ENCODE assay signal across 25 cellular contexts in the genomic region with DNA sequence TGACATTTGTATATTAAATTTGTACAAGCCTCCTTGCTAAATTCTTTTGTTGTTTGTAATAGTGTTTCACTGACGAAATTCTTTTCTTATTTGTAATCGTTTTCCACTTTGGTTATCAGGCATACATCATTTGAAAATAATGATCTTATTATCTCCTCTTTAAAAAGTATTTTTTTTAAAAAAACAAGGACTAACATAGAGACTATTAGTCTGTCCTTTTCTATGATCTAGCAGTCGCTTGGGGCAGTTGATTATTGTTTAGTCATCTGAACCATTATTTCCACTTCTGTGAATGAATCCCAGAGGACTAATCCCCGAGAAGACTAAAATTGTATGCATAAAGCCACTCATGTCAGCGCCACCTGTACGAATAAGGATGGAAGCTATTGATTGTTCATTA. TPM values are rescaled to one million over a fixed set of nuclear protein-coding genes. Genes with fewer than 3 reads are reported as not detected.
"Had no signal": no experiment of that assay in that cellular context is flagged by ENCODE, and none has a peak within 500 bp of the region (broad histone marks: within the 10 kb centered on the region; RNA-seq: fewer than 3 reads in every experiment).

No MANE protein-coding gene starts in this region.

- H3K36me3 Mint-ChIP-seq: activated naive CD4-positive, alpha-beta T cell treated with anti-CD3 and anti-CD28 coated beads, Interleukin-2, amount 50 U/mL, for 72 hours; immature natural killer cell; memory B cell had no signal

- ATAC-seq: activated CD8-positive, alpha-beta T cell treated with anti-CD3 and anti-CD28 coated beads for 36 hours; activated naive CD4-positive, alpha-beta T cell treated with anti-CD3 and anti-CD28 coated beads, Interleukin-2, amount 50 U/mL, for 72 hours; mucosa of descending colon; right cardiac atrium; stimulated activated naive CD8-positive, alpha-beta T cell treated with anti-CD3 and anti-CD28 coated beads, Interleukin-15, Interleukin-2, amounts not matched to agents 100 U/mL and 50 U/mL, for 24 hours had no signal

- H3K4me3 Mint-ChIP-seq: activated CD4-positive, alpha-beta T cell treated with anti-CD3 and anti-CD28 coated beads, Interleukin-2, amount 10 ng/mL, durations not matched to agents 7 days and 5 days; activated CD8-positive, alpha-beta T cell treated with anti-CD3 and anti-CD28 coated beads for 36 hours; immature natural killer cell; memory B cell; nephron progenitor cell had no signal

- H3K27ac Mint-ChIP-seq: activated CD4-positive, alpha-beta T cell treated with anti-CD3 and anti-CD28 coated beads, Interleukin-2, amount 10 ng/mL, durations not matched to agents 7 days and 5 days; activated CD8-positive, alpha-beta T cell treated with anti-CD3 and anti-CD28 coated beads for 36 hours; immature natural killer cell; memory B cell; nephron progenitor cell had no signal

- H3K4me3 ChIP-seq: adrenal gland, ascending aorta, mucosa of descending colon, upper lobe of left lung had no signal

- H3K4me1 Mint-ChIP-seq: activated CD4-positive, alpha-beta T cell treated with anti-CD3 and anti-CD28 coated beads, Interleukin-2, amount 10 ng/mL, durations not matched to agents 7 days and 5 days; immature natural killer cell had no signal

- H3K9ac ChIP-seq: parathyroid adenoma had no signal

- H3K9me3 Mint-ChIP-seq: activated CD4-positive, alpha-beta T cell treated with anti-CD3 and anti-CD28 coated beads, Interleukin-2, amount 10 ng/mL, durations not matched to agents 7 days and 5 days; activated CD8-positive, alpha-beta T cell treated with anti-CD3 and anti-CD28 coated beads for 36 hours; activated naive CD4-positive, alpha-beta T cell treated with anti-CD3 and anti-CD28 coated beads, Interleukin-2, amount 50 U/mL, for 72 hours; immature natural killer cell; nephron progenitor cell had no signal

- H3K4me1 ChIP-seq: adrenal gland, ascending aorta, parathyroid adenoma had no signal

- H3K36me3 ChIP-seq: adrenal gland, brain microvascular endothelial cell had no signal

- H3K9me3 ChIP-seq: adrenal gland, ascending aorta, mucosa of descending colon, upper lobe of left lung had no signal

- DNase-seq: activated CD4-positive, alpha-beta T cell treated with anti-CD3 and anti-CD28 coated beads, Interleukin-2, amount 10 ng/mL, durations not matched to agents 7 days and 5 days; activated CD4-positive, CD25-positive, alpha-beta regulatory T cell treated with anti-CD3 and anti-CD28 coated beads, Interleukin-2, amount 50 U/mL, for 72 hours; activated CD8-positive, alpha-beta T cell treated with anti-CD3 and anti-CD28 coated beads for 36 hours; activated gamma-delta T cell treated with Interleukin-2 at 50 U/mL for 16 hours; activated T-cell treated with anti-CD3 and anti-CD28 coated beads, Interleukin-2, amount 50 U/mL, for 1 hour; adrenal gland; brain microvascular endothelial cell; central memory CD4-positive, alpha-beta T cell; dermis blood vessel endothelial cell; effector memory CD4-positive, alpha-beta T cell; immature natural killer cell; mucosa of descending colon; nephron progenitor cell; right cardiac atrium; stimulated activated CD4-positive, alpha-beta T cell treated with anti-CD3 and anti-CD28 coated beads, Interleukin-12 subunit alpha, Interleukin-12 subunit beta, amount 100 ng/mL, for 4 hours; stimulated activated CD4-positive, alpha-beta T cell treated with anti-CD3 and anti-CD28 coated beads, Interleukin-4, amount 100 ng/mL, for 4 hours; stimulated activated naive CD8-positive, alpha-beta T cell treated with anti-CD3 and anti-CD28 coated beads, Interleukin-15, Interleukin-2, amounts not matched to agents 100 U/mL and 50 U/mL, for 24 hours; upper lobe of left lung had no signal

- H3K27me3 ChIP-seq: adrenal gland, ascending aorta, brain microvascular endothelial cell, upper lobe of left lung had no signal

- H2AFZ ChIP-seq: parathyroid adenoma had no signal

- H3K27ac ChIP-seq: adrenal gland, ascending aorta, brain microvascular endothelial cell, parathyroid adenoma, upper lobe of left lung, VCaP had no signal

RNA-seq across cellular contexts. Expression of a gene that starts 11.5 kb away (rescaled TPM):
- total RNA-seq: glomerular endothelial cell, pulmonary artery endothelial cell had no signal
- polyA plus RNA-seq: immature natural killer cell had no signal
